In genomic region chr3:72031581-72031980, GRCh38 we compare ENCODE assay signal across 10 cellular contexts.
DNase-seq lines count a peak whose midpoint lies in the region; ATAC-seq, FAIRE-seq and TF ChIP-seq lines count a peak whose summit lies in the region.
"Had no signal": no experiment of that assay in that cellular context is flagged by ENCODE, and none has a peak within 500 bp of the region (broad histone marks: within the 10 kb centered on the region; RNA-seq: fewer than 3 reads in every experiment).

No MANE protein-coding gene starts in this region.

- peaks cover 0 to 5% (median 0%) of the 10 kb centered on the region in 4 donors for H3K4me1 ChIP-seq in stomach

- no peaks in the 10 kb centered on the region for H3K27me3 ChIP-seq in stomach

- ATAC-seq in GM19328 (IDR thresholded peaks at IDR 0.05; ENCODE audit: unreplicated experiment) (no peak), HG03135 (IDR thresholded peaks at IDR 0.05; ENCODE audit: unreplicated experiment) (no peak)

- DNase-seq in AG09309 (ENCODE audit: low read depth) = peak; percentile 61
- peak; percentile 19 for DNase-seq in HTR-8/SVneo (ENCODE audit: insufficient read length, low spot score)
- no peak for DNase-seq in activated T-helper 2 cell treated with anti-CD3 and anti-CD28 coated beads, Interferon-gamma antibody, Interleukin-2, Interleukin-4, amounts not matched to agents 10 μg/mL and 5 μg/mL and 100 μg/mL, durations not matched to agents 14 hours and 24 hours and 36 hours (ENCODE audit: low spot score)
- DNase-seq in iris pigment epithelial cell (ENCODE audit: low read depth) = peak; percentile 27
- no peak for DNase-seq in stomach
- DNase-seq in activated CD4-positive, alpha-beta T cell treated with anti-CD3 and anti-CD28 coated beads, Interleukin-2, amount 50 U/mL, for 1 hour = no peak

- TF ChIP-seq CTCF in AG09309 (IDR thresholded peaks at IDR 0.05; ENCODE audit: control insufficient read depth, insufficient read depth, low read depth, low read length, missing control alignments) = peak; percentile 31
- TF ChIP-seq CTCF in stomach (IDR thresholded peaks at IDR 0.05) = no peak

- H3K27me3 Mint-ChIP-seq in activated T-helper 2 cell treated with anti-CD3 and anti-CD28 coated beads, Interferon-gamma antibody, Interleukin-2, Interleukin-4, amounts not matched to agents 10 μg/mL and 5 μg/mL and 100 μg/mL, durations not matched to agents 14 hours and 24 hours and 36 hours (ENCODE audit: low read depth) = no peaks in the 10 kb centered on the region

- H3K27ac Mint-ChIP-seq in activated T-helper 2 cell treated with anti-CD3 and anti-CD28 coated beads, Interferon-gamma antibody, Interleukin-2, Interleukin-4, amounts not matched to agents 10 μg/mL and 5 μg/mL and 100 μg/mL, durations not matched to agents 14 hours and 24 hours and 36 hours = peak overlapping the region; percentile 8
- H3K27ac Mint-ChIP-seq: activated naive CD4-positive, alpha-beta T cell treated with anti-CD3 and anti-CD28 coated beads, Interleukin-2, amount 50 U/mL, for 24 hours had no signal

- H3K9me3 ChIP-seq in stomach = no peaks in the 10 kb centered on the region

- intact Hi-C loops in activated T-helper 2 cell treated with anti-CD3 and anti-CD28 coated beads, Interferon-gamma antibody, Interleukin-2, Interleukin-4, amounts not matched to agents 10 μg/mL and 5 μg/mL and 100 μg/mL, durations not matched to agents 14 hours and 24 hours and 36 hours (cut with micrococcal nuclease) = no loop called here
- intact Hi-C loops in stomach (cut with DNase I; ENCODE audit: low total_unique reads) = no loop called here

- H3K36me3 ChIP-seq in stomach = no peaks in the 10 kb centered on the region

- no peak for TF ChIP-seq POLR2A in stomach (IDR thresholded peaks at IDR 0.05)

- TF ChIP-seq EP300 in stomach (IDR thresholded peaks at IDR 0.05) = no peak

- H3K4me3 ChIP-seq in AG09309 (ENCODE audit: control insufficient read depth, low read depth, low read length) = no peak overlapping the region
- H3K4me3 ChIP-seq in stomach = no peak overlapping the region

- no peaks in the 10 kb centered on the region for H3K9me3 Mint-ChIP-seq in activated T-helper 2 cell treated with anti-CD3 and anti-CD28 coated beads, Interferon-gamma antibody, Interleukin-2, Interleukin-4, amounts not matched to agents 10 μg/mL and 5 μg/mL and 100 μg/mL, durations not matched to agents 14 hours and 24 hours and 36 hours
- H3K9me3 Mint-ChIP-seq: activated naive CD4-positive, alpha-beta T cell treated with anti-CD3 and anti-CD28 coated beads, Interleukin-2, amount 50 U/mL, for 24 hours had no signal

- FAIRE-seq in HTR-8/SVneo (lab: Jason Lieb, UNC) = no peak

- H3K36me3 Mint-ChIP-seq in activated T-helper 2 cell treated with anti-CD3 and anti-CD28 coated beads, Interferon-gamma antibody, Interleukin-2, Interleukin-4, amounts not matched to agents 10 μg/mL and 5 μg/mL and 100 μg/mL, durations not matched to agents 14 hours and 24 hours and 36 hours (ENCODE audit: low read depth) = no peaks in the 10 kb centered on the region
- H3K36me3 Mint-ChIP-seq: activated naive CD4-positive, alpha-beta T cell treated with anti-CD3 and anti-CD28 coated beads, Interleukin-2, amount 50 U/mL, for 24 hours had no signal

- no peak overlapping the region for H3K4me3 Mint-ChIP-seq in activated T-helper 2 cell treated with anti-CD3 and anti-CD28 coated beads, Interferon-gamma antibody, Interleukin-2, Interleukin-4, amounts not matched to agents 10 μg/mL and 5 μg/mL and 100 μg/mL, durations not matched to agents 14 hours and 24 hours and 36 hours (ENCODE audit: low read depth)
- H3K4me3 Mint-ChIP-seq: activated naive CD4-positive, alpha-beta T cell treated with anti-CD3 and anti-CD28 coated beads, Interleukin-2, amount 50 U/mL, for 24 hours had no signal

- H3K4me1 Mint-ChIP-seq in activated T-helper 2 cell treated with anti-CD3 and anti-CD28 coated beads, Interferon-gamma antibody, Interleukin-2, Interleukin-4, amounts not matched to agents 10 μg/mL and 5 μg/mL and 100 μg/mL, durations not matched to agents 14 hours and 24 hours and 36 hours (ENCODE audit: low read depth) = peaks cover 19% of the 10 kb centered on the region
- H3K4me1 Mint-ChIP-seq: activated naive CD4-positive, alpha-beta T cell treated with anti-CD3 and anti-CD28 coated beads, Interleukin-2, amount 50 U/mL, for 24 hours had no signal

- WGBS in stomach, 5 donors = 78 to 90% (median 85%) methylated on average over 3 of the region's 3 CpGs

- no peak overlapping the region for H3K27ac ChIP-seq in stomach
- H3K27ac ChIP-seq: VCaP had no signal

Comparison
In these comparisons a context has a peak if more than half of its experiments do, and no peak if none do; other contexts are left out.
1. DNase-seq: peak in AG09309 (single experiment), HTR-8/SVneo (single experiment) and iris pigment epithelial cell (single experiment); none in activated T-helper 2 cell treated with anti-CD3 and anti-CD28 coated beads, Interferon-gamma antibody, Interleukin-2, Interleukin-4, amounts not matched to agents 10 μg/mL and 5 μg/mL and 100 μg/mL, durations not matched to agents 14 hours and 24 hours and 36 hours (single experiment), stomach (single experiment) and activated CD4-positive, alpha-beta T cell treated with anti-CD3 and anti-CD28 coated beads, Interleukin-2, amount 50 U/mL, for 1 hour (single experiment).